Comparison of ENCODE assay signal across 12 cellular contexts in genomic region chr2:96409543-96410184, GRCh38.
DNase-seq lines count a peak whose midpoint lies in the region; ATAC-seq, FAIRE-seq and TF ChIP-seq lines count a peak whose summit lies in the region.
"Had no signal": no experiment of that assay in that cellular context is flagged by ENCODE, and none has a peak within 500 bp of the region (broad histone marks: within the 10 kb centered on the region; RNA-seq: fewer than 3 reads in every experiment).

No MANE protein-coding gene starts in this region.

- no peaks in the 10 kb centered on the region for H3K9me3 Mint-ChIP-seq in activated naive CD8-positive, alpha-beta T cell (ENCODE audit: low read depth)
- no peaks in the 10 kb centered on the region for H3K9me3 Mint-ChIP-seq in activated naive CD8-positive, alpha-beta T cell treated with anti-CD3 and anti-CD28 coated beads, Interleukin-2, amount 50 U/mL, for 24 hours

- H3K9me3 ChIP-seq in SK-N-SH (no peaks in the 10 kb centered on the region), left ventricle myocardium inferior (replicated peaks) (no peaks in the 10 kb centered on the region), tibial nerve (no peaks in the 10 kb centered on the region)

- H3K4me1 ChIP-seq in SK-N-SH (ENCODE audit: control insufficient read depth in 1 of 2, insufficient read depth in 2 of 2, low read depth in 1 of 2, low read length in 1 of 2) (peaks cover 0 to 10% of the 10 kb centered on the region in 2 experiments; a peak in 1 of 4 replicates), left ventricle myocardium inferior (peaks cover 30% of the 10 kb centered on the region), tibial nerve (peaks cover 0 to 64% (median 18%) of the 10 kb centered on the region in 4 donors)

- H3K9me2 ChIP-seq in SK-N-SH, result no peaks in the 10 kb centered on the region

- no peaks in the 10 kb centered on the region for H3F3A ChIP-seq in SK-N-SH (replicated peaks; ENCODE audit: insufficient read depth)

- H3K36me3 ChIP-seq in SK-N-SH (replicated peaks in 1 of 2; ENCODE audit: control insufficient read depth in 1 of 2, insufficient read depth in 2 of 2, low read length in 1 of 2) (no peaks in the 10 kb centered on the region), left ventricle myocardium inferior (no peaks in the 10 kb centered on the region), tibial nerve (no peaks in the 10 kb centered on the region)

- no peak overlapping the region for H3K4me2 ChIP-seq in SK-N-SH

- H3K4me3 ChIP-seq in SK-N-SH (ENCODE audit: low read depth in 2 of 2, low read length in 1 of 2) (no peak overlapping the region), left ventricle myocardium inferior (no peak overlapping the region), tibial nerve (no peak overlapping the region)
- H3K4me3 ChIP-seq: GM23248 had no signal

- no peak overlapping the region for H2AFZ ChIP-seq in SK-N-SH (ENCODE audit: low read depth)
- H2AFZ ChIP-seq: GM23248 had no signal

- TF ChIP-seq EP300 in SK-N-SH (IDR thresholded peaks at IDR 0.05; ENCODE audit: borderline replicate concordance in 1 of 2, low read depth in 1 of 2, low read length in 1 of 2), result no peak
- TF ChIP-seq EP300 in tibial nerve (IDR thresholded peaks at IDR 0.05), result no peak

- no peaks in the 10 kb centered on the region for H3K79me2 ChIP-seq in SK-N-SH (ENCODE audit: insufficient read depth)

- no peak for DNase-seq in activated naive CD8-positive, alpha-beta T cell treated with anti-CD3 and anti-CD28 coated beads, Interleukin-2, amount 50 U/mL, for 24 hours
- DNase-seq in SK-N-SH, result peak; percentile 44
- DNase-seq in left ventricle myocardium inferior, result peak; percentile 26
- no peak for DNase-seq in tibial nerve (ENCODE audit: low spot score in 2 of 2)
- DNase-seq in HTR-8/SVneo (ENCODE audit: insufficient read length, low spot score), result no peak
- DNase-seq: amniotic stem cell; NK-92 treated with Interleukin-12 subunit alpha and Interleukin-12 subunit beta, amount 100 ng/mL, for 24 hours had no signal

- 50% methylated on average over 10 of the region's 13 CpGs for WGBS in SK-N-SH (ENCODE audit: low lambda C conversion rate)
- WGBS in tibial nerve, 2 donors, result 29 to 32% methylated on average over 11 to 13 of the region's 13 CpGs

- no peaks in the 10 kb centered on the region for H3K36me3 Mint-ChIP-seq in activated naive CD8-positive, alpha-beta T cell
- H3K36me3 Mint-ChIP-seq in activated naive CD8-positive, alpha-beta T cell treated with anti-CD3 and anti-CD28 coated beads, Interleukin-2, amount 50 U/mL, for 24 hours (ENCODE audit: low read depth), result no peaks in the 10 kb centered on the region

- no peak overlapping the region for H3K9ac ChIP-seq in SK-N-SH
- H3K9ac ChIP-seq: GM23248 had no signal

- ATAC-seq in activated naive CD8-positive, alpha-beta T cell treated with anti-CD3 and anti-CD28 coated beads, Interleukin-2, amount 50 U/mL, for 24 hours, result no peak
- ATAC-seq in HG03378 (IDR thresholded peaks at IDR 0.05; ENCODE audit: unreplicated experiment) (no peak), HG03439 (IDR thresholded peaks at IDR 0.05; ENCODE audit: unreplicated experiment) (no peak)

- no peaks in the 10 kb centered on the region for H4K20me1 ChIP-seq in SK-N-SH (ENCODE audit: insufficient read depth)

- intact Hi-C loops in left ventricle myocardium inferior (cut with micrococcal nuclease), result loop anchor here (5.0 kb wide), 1 partner anchor 98 kb away; the partner anchor contains the start of gene NEURL3

- POLR2A ChIA-PET in SK-N-SH (lab: Yijun Ruan, JAX), result interaction anchor here (1.1 kb wide), 1 partner anchor 19 kb away, joined by 4 read pairs; no protein-coding TSS in a partner anchor

- H3K27me3 Mint-ChIP-seq in activated naive CD8-positive, alpha-beta T cell, result no peaks in the 10 kb centered on the region
- H3K27me3 Mint-ChIP-seq in activated naive CD8-positive, alpha-beta T cell treated with anti-CD3 and anti-CD28 coated beads, Interleukin-2, amount 50 U/mL, for 24 hours, result no peaks in the 10 kb centered on the region

- peak overlapping the region; percentile 64 for H3K27ac Mint-ChIP-seq in activated naive CD8-positive, alpha-beta T cell
- H3K27ac Mint-ChIP-seq in activated naive CD8-positive, alpha-beta T cell treated with anti-CD3 and anti-CD28 coated beads, Interleukin-2, amount 50 U/mL, for 24 hours, result no peak overlapping the region

- peaks cover 45% of the 10 kb centered on the region for H3K4me1 Mint-ChIP-seq in activated naive CD8-positive, alpha-beta T cell (ENCODE audit: low read depth)
- peaks cover 27% of the 10 kb centered on the region for H3K4me1 Mint-ChIP-seq in activated naive CD8-positive, alpha-beta T cell treated with anti-CD3 and anti-CD28 coated beads, Interleukin-2, amount 50 U/mL, for 24 hours

- TF ChIP-seq RAD21 in SK-N-SH (IDR thresholded peaks at IDR 0.05; ENCODE audit: low read length), result no peak

- H3K27ac ChIP-seq in SK-N-SH (ENCODE audit: low read depth in 2 of 2, low read length in 1 of 2) (no peak overlapping the region), left ventricle myocardium inferior (replicated peaks) (peak overlapping the region; percentile 77), tibial nerve (peak overlapping the region; percentile 21 to 88 (median 79))
- H3K27ac ChIP-seq: GM23248 had no signal

- no peak for FAIRE-seq in HTR-8/SVneo (lab: Jason Lieb, UNC)
- FAIRE-seq: GM18507 had no signal

- H3K27me3 ChIP-seq in SK-N-SH (ENCODE audit: insufficient read depth), result no peaks in the 10 kb centered on the region
- H3K27me3 ChIP-seq in left ventricle myocardium inferior (ENCODE audit: low read depth), result no peaks in the 10 kb centered on the region
- no peaks in the 10 kb centered on the region for H3K27me3 ChIP-seq in tibial nerve

- CTCF ChIA-PET in SK-N-SH (lab: Yijun Ruan, JAX), result interaction anchor here (1.0 to 8.9 kb wide), 5 partner anchors 22 to 255 kb away, joined by 3 to 273 read pairs (median 3); partner anchors contain the start of gene NEURL3

- TF ChIP-seq POLR2A in tibial nerve (IDR thresholded peaks at IDR 0.05), result no peak

- H3K4me3 Mint-ChIP-seq in activated naive CD8-positive, alpha-beta T cell, result no peak overlapping the region
- no peak overlapping the region for H3K4me3 Mint-ChIP-seq in activated naive CD8-positive, alpha-beta T cell treated with anti-CD3 and anti-CD28 coated beads, Interleukin-2, amount 50 U/mL, for 24 hours

- TF ChIP-seq CTCF in SK-N-SH (IDR thresholded peaks at IDR 0.05), result no peak
- TF ChIP-seq CTCF in left ventricle myocardium inferior (IDR thresholded peaks at IDR 0.05; ENCODE audit: borderline replicate concordance), result no peak
- TF ChIP-seq CTCF in tibial nerve (IDR thresholded peaks at IDR 0.05), result peak in 3 of 5 experiments; percentile 41 to 72 (median 49)

TF ChIP-seq in SK-N-SH, 30 proteins besides CTCF, POLR2A, EP300 and RAD21 (continues in another document):
- TF ChIP-seq RFX5 (IDR thresholded peaks at IDR 0.05; ENCODE audit: low read length), result no peak
- TF ChIP-seq FOSL2 (IDR thresholded peaks at IDR 0.05; ENCODE audit: borderline replicate concordance, low read depth), result no peak
- TF ChIP-seq REST (IDR thresholded peaks at IDR 0.05; ENCODE audit: low read depth, low read length), result no peak
- no peak for TF ChIP-seq CHD2 (IDR thresholded peaks at IDR 0.05; ENCODE audit: low read length, partially characterized antibody)
- TF ChIP-seq, protein P1, sequence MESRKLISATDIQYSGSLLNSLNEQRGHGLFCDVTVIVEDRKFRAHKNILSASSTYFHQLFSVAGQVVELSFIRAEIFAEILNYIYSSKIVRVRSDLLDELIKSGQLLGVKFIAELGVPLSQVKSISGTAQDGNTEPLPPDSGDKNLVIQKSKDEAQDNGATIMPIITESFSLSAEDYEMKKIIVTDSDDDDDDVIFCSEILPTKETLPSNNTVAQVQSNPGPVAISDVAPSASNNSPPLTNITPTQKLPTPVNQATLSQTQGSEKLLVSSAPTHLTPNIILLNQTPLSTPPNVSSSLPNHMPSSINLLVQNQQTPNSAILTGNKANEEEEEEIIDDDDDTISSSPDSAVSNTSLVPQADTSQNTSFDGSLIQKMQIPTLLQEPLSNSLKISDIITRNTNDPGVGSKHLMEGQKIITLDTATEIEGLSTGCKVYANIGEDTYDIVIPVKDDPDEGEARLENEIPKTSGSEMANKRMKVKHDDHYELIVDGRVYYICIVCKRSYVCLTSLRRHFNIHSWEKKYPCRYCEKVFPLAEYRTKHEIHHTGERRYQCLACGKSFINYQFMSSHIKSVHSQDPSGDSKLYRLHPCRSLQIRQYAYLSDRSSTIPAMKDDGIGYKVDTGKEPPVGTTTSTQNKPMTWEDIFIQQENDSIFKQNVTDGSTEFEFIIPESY (IDR thresholded peaks at IDR 0.05; ENCODE audit: borderline replicate concordance, low read depth), result no peak
- no peak for TF ChIP-seq GABPA (IDR thresholded peaks at IDR 0.05; ENCODE audit: low read depth)
- no peak for TF ChIP-seq MEF2A (IDR thresholded peaks at IDR 0.05; ENCODE audit: borderline replicate concordance, low read depth)
- no peak for TF ChIP-seq TEAD4 (IDR thresholded peaks at IDR 0.05; ENCODE audit: borderline replicate concordance, insufficient read depth)
- no peak for TF ChIP-seq FOXJ3 (CRISPR knock-in tag; IDR thresholded peaks at IDR 0.05)
- TF ChIP-seq TAF1 (IDR thresholded peaks at IDR 0.05; ENCODE audit: borderline replicate concordance, low read depth, low read length), result no peak

Comparison
In these comparisons a context has a peak if more than half of its experiments do, and no peak if none do; other contexts are left out.
1. DNase-seq: peak in SK-N-SH (single experiment) and left ventricle myocardium inferior (single experiment); none in activated naive CD8-positive, alpha-beta T cell treated with anti-CD3 and anti-CD28 coated beads, Interleukin-2, amount 50 U/mL, for 24 hours (single experiment), tibial nerve (0 of 2) and HTR-8/SVneo (single experiment).
2. H3K27ac ChIP-seq: peak in left ventricle myocardium inferior (single experiment) and tibial nerve (4 of 4); none in SK-N-SH (0 of 2).
3. CTCF ChIP-seq: peak in tibial nerve (3 of 5); none in SK-N-SH (single experiment) and left ventricle myocardium inferior (single experiment).